In genomic region chr16:50309527-50310307, GRCh38 we compare ENCODE assay signal across 1 cellular context.
TF ChIP-seq lines count a peak whose summit lies in the region.

No MANE protein-coding gene starts in this region.

TF ChIP-seq in HepG2, 621 proteins besides CTCF, POLR2A, EP300 and RAD21 (continued from another document):
- peak; percentile 67; the same call in 1 of the 2 replicates for TF ChIP-seq PATZ1 (CRISPR knock-in tag; IDR thresholded peaks at IDR 0.05)
- TF ChIP-seq RERE (CRISPR knock-in tag; IDR thresholded peaks at IDR 0.05; ENCODE audit: low read depth), result no peak
- peak; percentile 96; the same call in 1 of the 2 replicates for TF ChIP-seq MEIS1 (CRISPR knock-in tag; IDR thresholded peaks at IDR 0.05; ENCODE audit: borderline replicate concordance)
- peak; percentile 77 for TF ChIP-seq ZBTB7B (CRISPR knock-in tag; IDR thresholded peaks at IDR 0.05)
- TF ChIP-seq ZNF891 (CRISPR knock-in tag; IDR thresholded peaks at IDR 0.05), result peak; percentile 83; the same call in 1 of the 2 replicates
- no peak for TF ChIP-seq ZSCAN30 (CRISPR knock-in tag; IDR thresholded peaks at IDR 0.05)
- peak; percentile 48 for TF ChIP-seq XRCC5 (optimal IDR thresholded peaks at IDR 0.05; ENCODE audit: low read length)
- no peak for TF ChIP-seq NFIC (IDR thresholded peaks at IDR 0.05; ENCODE audit: low read length)
- TF ChIP-seq RNF219 (CRISPR knock-in tag; IDR thresholded peaks at IDR 0.05), result no peak
- TF ChIP-seq RXRA (CRISPR knock-in tag; IDR thresholded peaks at IDR 0.05), result peak; percentile 56; the same call in 1 of the 2 replicates
- 0 out of 2 replicates have a peak, but pooled peaks have one; percentile 55 for TF ChIP-seq ZBED4 (CRISPR knock-in tag; IDR thresholded peaks at IDR 0.05; ENCODE audit: borderline replicate concordance)
TF ChIP-seq in HepG2: peak in this region for 99.
